Comparison of ENCODE assay signal across 9 cellular contexts in genomic region chr9:105205787-105206511, GRCh38. TPM values are rescaled to one million over a fixed set of nuclear protein-coding genes. Genes with fewer than 3 reads are reported as not detected.
DNase-seq lines count a peak whose midpoint lies in the region; ATAC-seq, FAIRE-seq and TF ChIP-seq lines count a peak whose summit lies in the region.
"Had no signal": no experiment of that assay in that cellular context is flagged by ENCODE, and none has a peak within 500 bp of the region (broad histone marks: within the 10 kb centered on the region; RNA-seq: fewer than 3 reads in every experiment).

No MANE protein-coding gene starts in this region.

- no peak for TF ChIP-seq POLR2A in sigmoid colon (IDR thresholded peaks at IDR 0.05)

- DNase-seq in ELR (ENCODE audit: low read depth) (peak; percentile 21), astrocyte of the cerebellum (ENCODE audit: low read depth) (peak; percentile 88), right atrium auricular region (ENCODE audit: low spot score) (peak; percentile 80), sigmoid colon (peak; percentile 91), HTR-8/SVneo (ENCODE audit: insufficient read length, low spot score) (no peak), NCI-H2196 treated with DMSO at 0.1 percent for 48 hours (lab: John Stamatoyannopoulos, UW; ENCODE audit: unreplicated experiment) (no peak), iPS-NIHi11 (ENCODE audit: low spot score) (no peak)

- no peak for TF ChIP-seq EP300 in sigmoid colon (IDR thresholded peaks at IDR 0.05)

- H3K27ac ChIP-seq in right atrium auricular region (peak overlapping the region; percentile 62 to 81), sigmoid colon (peak overlapping the region; percentile 48 to 79 (median 68))

- FAIRE-seq in HTR-8/SVneo (lab: Jason Lieb, UNC): no peak

- H3K27me3 ChIP-seq in right atrium auricular region (no peaks in the 10 kb centered on the region), sigmoid colon (no peaks in the 10 kb centered on the region)

- intact Hi-C loops in sigmoid colon (cut with DNase I): no loop called here

- no peak for ATAC-seq in HG03159 (IDR thresholded peaks at IDR 0.05; ENCODE audit: unreplicated experiment)
- ATAC-seq: WTC11 had no signal

- TF ChIP-seq CTCF in astrocyte of the cerebellum (IDR thresholded peaks at IDR 0.05; ENCODE audit: low read depth, low read length, missing control alignments) (no peak), right atrium auricular region (IDR thresholded peaks at IDR 0.05) (no peak), sigmoid colon (IDR thresholded peaks at IDR 0.05) (no peak)

- H3K4me3 ChIP-seq in astrocyte of the cerebellum (ENCODE audit: low read depth, low read length) (no peak overlapping the region), right atrium auricular region (no peak overlapping the region), sigmoid colon (no peak overlapping the region)

- H3K36me3 ChIP-seq in right atrium auricular region (no peaks in the 10 kb centered on the region), sigmoid colon (no peaks in the 10 kb centered on the region)

- peaks cover 0 to 15% of the 10 kb centered on the region in 2 donors for H3K4me1 ChIP-seq in right atrium auricular region
- peaks cover 0 to 15% (median 5%) of the 10 kb centered on the region in 4 donors for H3K4me1 ChIP-seq in sigmoid colon

- H3K9me3 ChIP-seq in right atrium auricular region (no peaks in the 10 kb centered on the region), sigmoid colon (no peaks in the 10 kb centered on the region)

- 86 to 93% methylated on average over 2 of the region's 2 CpGs for WGBS in sigmoid colon, 2 donors

- in situ Hi-C loops in astrocyte of the cerebellum (cut with HindIII; ENCODE audit: low sequenced_read_pairs): no loop called here

RNA-seq across cellular contexts. Expression of gene SLC44A1, which starts 38.5 kb away (rescaled TPM):
- total RNA-seq in right atrium auricular region (10 to 100 TPM; 10.7 to 19.5 TPM), sigmoid colon (10 to 100 TPM; 19.7 to 35.4 (median 26.0) TPM)
- 10 to 100 TPM; 11.4 to 27.0 (median 12.3) TPM for polyA plus RNA-seq in sigmoid colon

Comparison
In these comparisons a context has a peak if more than half of its experiments do, and no peak if none do; other contexts are left out.
1. DNase-seq: peak in ELR (single experiment), astrocyte of the cerebellum (single experiment), right atrium auricular region (single experiment) and sigmoid colon (single experiment); none in HTR-8/SVneo (single experiment), NCI-H2196 treated with DMSO at 0.1 percent for 48 hours (single experiment) and iPS-NIHi11 (single experiment).